In genomic region chr12:34022079-34022830, GRCh38 we compare ENCODE assay signal across 1 cellular context.
TF ChIP-seq lines count a peak whose summit lies in the region.

Gene ALG10 (plus strand): TSS chr12:34022496. CDS start chr12:34022600, 104 bp downstream.

TF ChIP-seq in HepG2, 621 proteins besides CTCF, POLR2A, EP300 and RAD21 (continued from another document and continues in another):
- TF ChIP-seq ZSCAN5A (CRISPR knock-in tag; IDR thresholded peaks at IDR 0.05; ENCODE audit: borderline replicate concordance) (peak; percentile 69; the same call in 1 of the 2 replicates), CEBPG (CRISPR knock-in tag; IDR thresholded peaks at IDR 0.05) (peak; percentile 64), MEIS2 (CRISPR knock-in tag; IDR thresholded peaks at IDR 0.05) (no peak), ZNF607 (CRISPR knock-in tag; IDR thresholded peaks at IDR 0.05; ENCODE audit: borderline replicate concordance) (peak; percentile 82; the same call in 1 of the 2 replicates), ZNF235 (CRISPR knock-in tag; IDR thresholded peaks at IDR 0.05; ENCODE audit: borderline replicate concordance) (no peak), ZNF276 (CRISPR knock-in tag; IDR thresholded peaks at IDR 0.05; ENCODE audit: low read depth) (no peak), JARID2 (CRISPR knock-in tag; IDR thresholded peaks at IDR 0.05; ENCODE audit: insufficient replicate concordance) (no peak), ZNF34 (CRISPR knock-in tag; IDR thresholded peaks at IDR 0.05; ENCODE audit: borderline replicate concordance) (no peak), ZNF704 (CRISPR knock-in tag; IDR thresholded peaks at IDR 0.05; ENCODE audit: borderline replicate concordance) (no peak), YEATS2 (CRISPR knock-in tag; IDR thresholded peaks at IDR 0.05; ENCODE audit: borderline replicate concordance) (peak; percentile 97), TEAD3 (CRISPR knock-in tag; optimal IDR thresholded peaks at IDR 0.05; ENCODE audit: borderline replicate concordance) (peak; percentile 97), NCOR1 (IDR thresholded peaks at IDR 0.05; ENCODE audit: borderline replicate concordance, low read length) (no peak), NKX3-1 (CRISPR knock-in tag; IDR thresholded peaks at IDR 0.05) (no peak), ZBTB38 (CRISPR knock-in tag; IDR thresholded peaks at IDR 0.05) (no peak), USF2 (IDR thresholded peaks at IDR 0.05; ENCODE audit: low read depth, low read length) (no peak), USF2 (CRISPR knock-in tag; IDR thresholded peaks at IDR 0.05; ENCODE audit: borderline replicate concordance) (no peak), HOXA7 (CRISPR knock-in tag; IDR thresholded peaks at IDR 0.05) (no peak), ZFP82 (CRISPR knock-in tag; IDR thresholded peaks at IDR 0.05; ENCODE audit: borderline replicate concordance) (peak; percentile 82), MEIS1 (CRISPR knock-in tag; IDR thresholded peaks at IDR 0.05; ENCODE audit: borderline replicate concordance) (no peak), ZNF496 (CRISPR knock-in tag; IDR thresholded peaks at IDR 0.05; ENCODE audit: insufficient replicate concordance) (no peak), ZNF230 (CRISPR knock-in tag; IDR thresholded peaks at IDR 0.05) (no peak), ZNF557 (CRISPR knock-in tag; IDR thresholded peaks at IDR 0.05) (no peak), ZNF709 (CRISPR knock-in tag; IDR thresholded peaks at IDR 0.05) (peak; percentile 53; the same call in 1 of the 2 replicates), ZSCAN22 (CRISPR knock-in tag; IDR thresholded peaks at IDR 0.05) (no peak), ZNF577 (CRISPR knock-in tag; IDR thresholded peaks at IDR 0.05; ENCODE audit: borderline replicate concordance, low read depth) (no peak), ARNT2 (CRISPR knock-in tag; IDR thresholded peaks at IDR 0.05; ENCODE audit: low read depth) (no peak), KLF15 (CRISPR knock-in tag; IDR thresholded peaks at IDR 0.05; ENCODE audit: borderline replicate concordance) (no peak), ZNF605 (CRISPR knock-in tag; IDR thresholded peaks at IDR 0.05) (no peak), ZNF20 (CRISPR knock-in tag; IDR thresholded peaks at IDR 0.05) (no peak), ZNF343 (CRISPR knock-in tag; IDR thresholded peaks at IDR 0.05) (no peak), ZNF431 (CRISPR knock-in tag; IDR thresholded peaks at IDR 0.05; ENCODE audit: borderline replicate concordance, low read depth) (peak; percentile 79; the same call in 1 of the 2 replicates), ETV5 (CRISPR knock-in tag; IDR thresholded peaks at IDR 0.05; ENCODE audit: borderline replicate concordance) (peak; percentile 86), ZNF589 (CRISPR knock-in tag; conservative IDR thresholded peaks at IDR 0.05) (no peak), KAT8 (CRISPR knock-in tag; IDR thresholded peaks at IDR 0.05) (peak; percentile 98), AGO1 (IDR thresholded peaks at IDR 0.05; ENCODE audit: low read depth, low read length, poor library complexity, severe bottlenecking) (no peak), SOX13 (IDR thresholded peaks at IDR 0.05) (no peak), SOX13 (CRISPR knock-in tag; conservative IDR thresholded peaks at IDR 0.05 in 1 of 2, IDR thresholded peaks at IDR 0.05 in 1 of 2) (no peak; a peak in 1 of 4 replicates), ZNF225 (CRISPR knock-in tag; IDR thresholded peaks at IDR 0.05) (no peak), NFE2 (CRISPR knock-in tag; IDR thresholded peaks at IDR 0.05) (no peak), MAX (IDR thresholded peaks at IDR 0.05) (peak; percentile 78), ZFX (CRISPR knock-in tag; IDR thresholded peaks at IDR 0.05; ENCODE audit: low read depth) (peak; percentile 65), CENPT (CRISPR knock-in tag; IDR thresholded peaks at IDR 0.05; ENCODE audit: low read depth) (no peak), ZSCAN25 (CRISPR knock-in tag; IDR thresholded peaks at IDR 0.05) (no peak), JUNB (CRISPR knock-in tag; IDR thresholded peaks at IDR 0.05; ENCODE audit: borderline replicate concordance) (no peak), KLF12 (CRISPR knock-in tag; IDR thresholded peaks at IDR 0.05; ENCODE audit: borderline replicate concordance) (no peak; the same call in 1 of the 2 replicates), ZFYVE20 (CRISPR knock-in tag; IDR thresholded peaks at IDR 0.05; ENCODE audit: borderline replicate concordance, low read depth) (no peak), TSC22D2 (CRISPR knock-in tag; IDR thresholded peaks at IDR 0.05; ENCODE audit: borderline replicate concordance) (no peak; the same call in 1 of the 2 replicates), IRF1 (CRISPR knock-in tag; IDR thresholded peaks at IDR 0.05; ENCODE audit: low read depth) (no peak), RARG (CRISPR knock-in tag; IDR thresholded peaks at IDR 0.05; ENCODE audit: low read depth) (no peak), SPEN (CRISPR knock-in tag; IDR thresholded peaks at IDR 0.05; ENCODE audit: low read depth) (peak; percentile 96), ZNF550 (CRISPR knock-in tag; IDR thresholded peaks at IDR 0.05; ENCODE audit: borderline replicate concordance) (no peak), STAG1 (CRISPR knock-in tag; IDR thresholded peaks at IDR 0.05) (peak; percentile 82), PCBP2 (optimal IDR thresholded peaks at IDR 0.05; ENCODE audit: low read depth, low read length, poor library complexity, severe bottlenecking) (no peak), HOMEZ (CRISPR knock-in tag; IDR thresholded peaks at IDR 0.05; ENCODE audit: low read depth) (peak; percentile 61; the same call in 1 of the 2 replicates), HDAC6 (IDR thresholded peaks at IDR 0.05; ENCODE audit: low read depth, low read length) (no peak)
- TF ChIP-seq, protein P1, sequence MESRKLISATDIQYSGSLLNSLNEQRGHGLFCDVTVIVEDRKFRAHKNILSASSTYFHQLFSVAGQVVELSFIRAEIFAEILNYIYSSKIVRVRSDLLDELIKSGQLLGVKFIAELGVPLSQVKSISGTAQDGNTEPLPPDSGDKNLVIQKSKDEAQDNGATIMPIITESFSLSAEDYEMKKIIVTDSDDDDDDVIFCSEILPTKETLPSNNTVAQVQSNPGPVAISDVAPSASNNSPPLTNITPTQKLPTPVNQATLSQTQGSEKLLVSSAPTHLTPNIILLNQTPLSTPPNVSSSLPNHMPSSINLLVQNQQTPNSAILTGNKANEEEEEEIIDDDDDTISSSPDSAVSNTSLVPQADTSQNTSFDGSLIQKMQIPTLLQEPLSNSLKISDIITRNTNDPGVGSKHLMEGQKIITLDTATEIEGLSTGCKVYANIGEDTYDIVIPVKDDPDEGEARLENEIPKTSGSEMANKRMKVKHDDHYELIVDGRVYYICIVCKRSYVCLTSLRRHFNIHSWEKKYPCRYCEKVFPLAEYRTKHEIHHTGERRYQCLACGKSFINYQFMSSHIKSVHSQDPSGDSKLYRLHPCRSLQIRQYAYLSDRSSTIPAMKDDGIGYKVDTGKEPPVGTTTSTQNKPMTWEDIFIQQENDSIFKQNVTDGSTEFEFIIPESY (CRISPR knock-in tag; IDR thresholded peaks at IDR 0.05), result no peak
- TF ChIP-seq, protein P2, sequence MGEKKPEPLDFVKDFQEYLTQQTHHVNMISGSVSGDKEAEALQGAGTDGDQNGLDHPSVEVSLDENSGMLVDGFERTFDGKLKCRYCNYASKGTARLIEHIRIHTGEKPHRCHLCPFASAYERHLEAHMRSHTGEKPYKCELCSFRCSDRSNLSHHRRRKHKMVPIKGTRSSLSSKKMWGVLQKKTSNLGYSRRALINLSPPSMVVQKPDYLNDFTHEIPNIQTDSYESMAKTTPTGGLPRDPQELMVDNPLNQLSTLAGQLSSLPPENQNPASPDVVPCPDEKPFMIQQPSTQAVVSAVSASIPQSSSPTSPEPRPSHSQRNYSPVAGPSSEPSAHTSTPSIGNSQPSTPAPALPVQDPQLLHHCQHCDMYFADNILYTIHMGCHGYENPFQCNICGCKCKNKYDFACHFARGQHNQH (CRISPR knock-in tag; IDR thresholded peaks at IDR 0.05), result peak; percentile 84
